In the genomic region with DNA sequence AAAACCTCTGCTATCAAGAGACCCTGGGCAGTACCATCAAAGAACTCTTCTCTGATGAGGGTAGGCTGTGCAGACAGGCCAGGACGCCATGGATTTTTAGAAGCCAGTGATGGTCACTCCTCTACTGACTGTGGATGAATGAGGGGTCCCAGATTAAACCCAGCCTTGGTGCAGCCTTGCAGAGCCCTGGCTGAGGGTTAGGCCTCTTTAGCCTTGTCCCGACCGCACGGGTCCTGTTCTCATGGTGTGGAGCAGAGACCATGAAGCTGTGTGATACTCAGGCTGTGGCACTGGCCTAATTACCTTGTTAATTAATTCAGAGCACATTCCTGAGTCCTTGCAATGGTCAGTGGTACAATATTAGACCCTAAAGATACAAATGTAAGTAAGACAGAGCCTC, we compare ENCODE assay signal across 20 cellular contexts.
"Had no signal": no experiment of that assay in that cellular context is flagged by ENCODE, and none has a peak within 500 bp of the region (broad histone marks: within the 10 kb centered on the region; RNA-seq: fewer than 3 reads in every experiment).

No MANE protein-coding gene starts in this region.

- H3K36me3 Mint-ChIP-seq: natural killer cell had no signal

- H3K36me3 ChIP-seq: ovary, right atrium auricular region, tibial artery, upper lobe of right lung, vagina had no signal

- FAIRE-seq: colon, islet of Langerhans, small intestine had no signal

- H3K4me1 ChIP-seq: upper lobe of right lung had no signal

- H3K9me3 ChIP-seq: esophagus squamous epithelium, heart right ventricle, ovary, right atrium auricular region, tibial artery, upper lobe of right lung, vagina had no signal

- H3K4me3 Mint-ChIP-seq: dendritic cell treated with granulocyte-macrophage colony-stimulating factor and Interleukin-4, amounts not matched to agents 40 ng/mL and 50 ng/mL, for 4 days; mesothelial cell of epicardium; natural killer cell; neural crest cell; stimulated activated naive CD8-positive, alpha-beta T cell treated with anti-CD3 and anti-CD28 coated beads, Interleukin-15, Interleukin-2, amounts not matched to agents 100 ng/mL and 50 ng/mL, for 24 hours had no signal

- H3K27me3 Mint-ChIP-seq: dendritic cell treated with granulocyte-macrophage colony-stimulating factor and Interleukin-4, amounts not matched to agents 40 ng/mL and 50 ng/mL, for 4 days; stimulated activated naive CD8-positive, alpha-beta T cell treated with anti-CD3 and anti-CD28 coated beads, Interleukin-15, Interleukin-2, amounts not matched to agents 100 ng/mL and 50 ng/mL, for 24 hours had no signal

- H3K4me1 Mint-ChIP-seq: mesothelial cell of epicardium, natural killer cell had no signal

- H3K27me3 ChIP-seq: esophagus squamous epithelium, heart right ventricle, ovary, right atrium auricular region, tibial artery, upper lobe of right lung, vagina had no signal

- ATAC-seq: heart right ventricle, left lobe of liver, upper lobe of right lung had no signal

- H3K9me3 Mint-ChIP-seq: stimulated activated naive CD8-positive, alpha-beta T cell treated with anti-CD3 and anti-CD28 coated beads, Interleukin-15, Interleukin-2, amounts not matched to agents 100 ng/mL and 50 ng/mL, for 24 hours had no signal

- H3K4me3 ChIP-seq: esophagus squamous epithelium, heart right ventricle, ovary, right atrium auricular region, tibial artery, upper lobe of right lung, vagina had no signal

- H3K27ac Mint-ChIP-seq: dendritic cell treated with granulocyte-macrophage colony-stimulating factor and Interleukin-4, amounts not matched to agents 40 ng/mL and 50 ng/mL, for 4 days; mesothelial cell of epicardium; natural killer cell; stimulated activated naive CD8-positive, alpha-beta T cell treated with anti-CD3 and anti-CD28 coated beads, Interleukin-15, Interleukin-2, amounts not matched to agents 100 ng/mL and 50 ng/mL, for 24 hours had no signal

- H3K27ac ChIP-seq: esophagus squamous epithelium, heart right ventricle, ovary, right atrium auricular region, tibial artery, upper lobe of right lung, vagina had no signal

- DNase-seq: esophagus squamous epithelium; foreskin melanocyte; heart right ventricle; hypothalamus; mammary epithelial cell; natural killer cell; ovary; small intestine; stimulated activated CD4-positive, alpha-beta T cell treated with anti-CD3 and anti-CD28 coated beads, Interleukin-12 subunit alpha, Interleukin-12 subunit beta, amount 100 ng/mL, for 4 hours; tibial artery; upper lobe of right lung had no signal
